Comparison of ENCODE assay signal across 1 cellular context in genomic region chr6:110815260-110816109, GRCh38.
A peak's percentile ranks its signal among the peaks of the same experiment; 100 is the strongest.
TF ChIP-seq lines count a peak whose summit lies in the region.

CDK19 (minus strand) TSS chr6:110815469; CDS start chr6:110815136, 333 bp downstream.

TF ChIP-seq in HepG2, 621 proteins besides CTCF, POLR2A, EP300 and RAD21 (continued from another document):
- TF ChIP-seq ZNF574 (CRISPR knock-in tag; IDR thresholded peaks at IDR 0.05), result peak; percentile 57; the same call in 1 of the 2 replicates
- TF ChIP-seq ZFP36L1 (CRISPR knock-in tag; IDR thresholded peaks at IDR 0.05), result peak; percentile 88; the same call in 1 of the 2 replicates
- TF ChIP-seq ZNF576 (CRISPR knock-in tag; IDR thresholded peaks at IDR 0.05), result no peak
- no peak for TF ChIP-seq FIP1L1 (IDR thresholded peaks at IDR 0.05; ENCODE audit: borderline replicate concordance, insufficient read depth, low read depth, low read length)
- TF ChIP-seq ZNF746 (CRISPR knock-in tag; IDR thresholded peaks at IDR 0.05), result no peak
- TF ChIP-seq ELF3 (CRISPR knock-in tag; IDR thresholded peaks at IDR 0.05), result peak; percentile 69
- TF ChIP-seq ZNF616 (CRISPR knock-in tag; IDR thresholded peaks at IDR 0.05; ENCODE audit: low read depth), result no peak
- peak; percentile 88 for TF ChIP-seq ATF1 (CRISPR knock-in tag; IDR thresholded peaks at IDR 0.05)
- TF ChIP-seq ZBTB3 (CRISPR knock-in tag; IDR thresholded peaks at IDR 0.05; ENCODE audit: borderline replicate concordance, low read depth), result no peak; the same call in 1 of the 2 replicates
- TF ChIP-seq ZNF777 (CRISPR knock-in tag; IDR thresholded peaks at IDR 0.05), result no peak
TF ChIP-seq in HepG2: peak in this region for 260.
